ENCODE assay signal across 8 cellular contexts in the genomic region with DNA sequence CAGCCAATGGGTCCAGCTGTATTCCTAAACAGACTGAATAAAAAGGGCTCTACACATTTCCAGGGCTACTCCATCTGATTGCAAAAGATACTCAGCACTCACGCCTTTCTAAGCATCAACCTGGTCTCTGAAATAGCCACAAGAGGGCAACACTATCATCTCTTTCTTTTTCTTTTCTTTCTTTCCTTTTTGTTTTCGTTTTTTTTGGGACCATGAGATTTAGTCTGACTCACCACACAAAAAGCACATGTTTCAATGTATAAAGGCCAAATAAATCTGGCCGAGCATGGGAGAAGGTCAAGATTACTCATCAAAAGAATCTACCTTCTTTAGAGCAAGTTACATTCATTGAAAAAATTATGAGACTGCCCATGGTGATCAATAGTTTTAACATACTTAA.
A peak's percentile ranks its signal among the peaks of the same experiment; 100 is the strongest.
DNase-seq lines count a peak whose midpoint lies in the region; ATAC-seq, FAIRE-seq and TF ChIP-seq lines count a peak whose summit lies in the region.

No MANE protein-coding gene starts in this region.

- H3K4me3 ChIP-seq in A549 (no peak overlapping the region), iPS DF 6.9 (ENCODE audit: low read length) (no peak overlapping the region)

- DNase-seq in A549 (ENCODE audit: low read depth in 1 of 2, low spot score in 1 of 2) (no peak), HTR-8/SVneo (ENCODE audit: insufficient read length, low spot score) (peak; percentile 20), iPS DF 6.9 (ENCODE audit: low read depth, low spot score) (peak; percentile 11), erythroblast (lab: John Stamatoyannopoulos, UW) (no peak), germinal center (ENCODE audit: low spot score) (no peak)
- no peak for DNase-seq in natural killer cell treated with Interleukin-12 subunit alpha and Interleukin-12 subunit beta and Interleukin-15 and Interleukin-18, amount 100 ng/mL, for 72 hours (ENCODE audit: low spot score)

- CTCF ChIA-PET in A549 (lab: Yijun Ruan, JAX) = no interaction called here

- no peaks in the 10 kb centered on the region for H3K27me3 Mint-ChIP-seq in natural killer cell treated with Interleukin-12 subunit alpha and Interleukin-12 subunit beta and Interleukin-15 and Interleukin-18, amount 100 ng/mL, for 72 hours

- H3K4me1 Mint-ChIP-seq in natural killer cell treated with Interleukin-12 subunit alpha and Interleukin-12 subunit beta and Interleukin-15 and Interleukin-18, amount 100 ng/mL, for 72 hours (ENCODE audit: low read depth in 2 of 2) = no peaks in the 10 kb centered on the region

- TF ChIP-seq EP300 in A549 (IDR thresholded peaks at IDR 0.05) = no peak

- no peak overlapping the region for H3K4me2 ChIP-seq in A549

- H3K9me3 Mint-ChIP-seq in natural killer cell treated with Interleukin-12 subunit alpha and Interleukin-12 subunit beta and Interleukin-15 and Interleukin-18, amount 100 ng/mL, for 72 hours = no peaks in the 10 kb centered on the region

- peak in 1 of 2 experiments; percentile 9; a peak in 1 of 5 replicates for TF ChIP-seq RAD21 in A549 (conservative IDR thresholded peaks at IDR 0.05 in 1 of 2, IDR thresholded peaks at IDR 0.05 in 1 of 2)

- TF ChIP-seq CTCF in A549 (IDR thresholded peaks at IDR 0.05) = no peak

- H3K27ac ChIP-seq in A549 = no peak overlapping the region
- no peak overlapping the region for H3K27ac ChIP-seq in iPS DF 6.9 (ENCODE audit: low read length)

- FAIRE-seq in A549 (lab: Jason Lieb, UNC) = no peak
- FAIRE-seq in HTR-8/SVneo (lab: Jason Lieb, UNC) = no peak

- no peak overlapping the region for H3K27ac Mint-ChIP-seq in natural killer cell treated with Interleukin-12 subunit alpha and Interleukin-12 subunit beta and Interleukin-15 and Interleukin-18, amount 100 ng/mL, for 72 hours

- H3K36me3 Mint-ChIP-seq in natural killer cell treated with Interleukin-12 subunit alpha and Interleukin-12 subunit beta and Interleukin-15 and Interleukin-18, amount 100 ng/mL, for 72 hours = no peaks in the 10 kb centered on the region

- POLR2A ChIA-PET in A549 (lab: Yijun Ruan, JAX) = no interaction called here

- no peaks in the 10 kb centered on the region for H3K27me3 ChIP-seq in iPS DF 6.9 (ENCODE audit: control insufficient read depth, insufficient read depth, low read length)

- TF ChIP-seq POLR2A in A549 (IDR thresholded peaks at IDR 0.05; ENCODE audit: low read length) (no peak), erythroblast (IDR thresholded peaks at IDR 0.05; ENCODE audit: low read length) (no peak)

- H3K4me1 ChIP-seq in A549 = no peaks in the 10 kb centered on the region
- H3K4me1 ChIP-seq in iPS DF 6.9 (ENCODE audit: control insufficient read depth, insufficient read depth, low read length) = no peaks in the 10 kb centered on the region

- H3K9me3 ChIP-seq in A549 (no peaks in the 10 kb centered on the region), iPS DF 6.9 (ENCODE audit: control insufficient read depth, insufficient read depth, low read length) (no peaks in the 10 kb centered on the region)

- 1% methylated on average over 3 of the region's 3 CpGs for WGBS in A549 (ENCODE audit: missing lambda C conversion rate)
- no CpG with 5 or more reads among the region's 3 CpGs for WGBS in iPS DF 6.9 (ENCODE audit: insufficient coverage, insufficient read length)

- ATAC-seq in A549 = no peak
- ATAC-seq in SK-N-SH treated with all-trans-retinoic acid at 6 μM for 48 hours = peak; percentile 81
- no peak for ATAC-seq in GM19467 (IDR thresholded peaks at IDR 0.05; ENCODE audit: unreplicated experiment)
- no peak for ATAC-seq in natural killer cell treated with Interleukin-12 subunit alpha and Interleukin-12 subunit beta and Interleukin-15 and Interleukin-18, amount 100 ng/mL, for 72 hours

- no peak overlapping the region for H3K4me3 Mint-ChIP-seq in natural killer cell treated with Interleukin-12 subunit alpha and Interleukin-12 subunit beta and Interleukin-15 and Interleukin-18, amount 100 ng/mL, for 72 hours

- H3K36me3 ChIP-seq in iPS DF 6.9 (ENCODE audit: control insufficient read depth, insufficient read depth, low read length) = no peaks in the 10 kb centered on the region

TF ChIP-seq in A549, 52 proteins besides CTCF, POLR2A, EP300 and RAD21 (continues in another document):
- TF ChIP-seq NPAS2 (CRISPR knock-in tag; IDR thresholded peaks at IDR 0.05; ENCODE audit: borderline replicate concordance) = no peak
- TF ChIP-seq SMC3 (IDR thresholded peaks at IDR 0.05) = 0 out of 3 replicates have a peak, but pooled peaks have one; percentile 8
- TF ChIP-seq, protein P1, sequence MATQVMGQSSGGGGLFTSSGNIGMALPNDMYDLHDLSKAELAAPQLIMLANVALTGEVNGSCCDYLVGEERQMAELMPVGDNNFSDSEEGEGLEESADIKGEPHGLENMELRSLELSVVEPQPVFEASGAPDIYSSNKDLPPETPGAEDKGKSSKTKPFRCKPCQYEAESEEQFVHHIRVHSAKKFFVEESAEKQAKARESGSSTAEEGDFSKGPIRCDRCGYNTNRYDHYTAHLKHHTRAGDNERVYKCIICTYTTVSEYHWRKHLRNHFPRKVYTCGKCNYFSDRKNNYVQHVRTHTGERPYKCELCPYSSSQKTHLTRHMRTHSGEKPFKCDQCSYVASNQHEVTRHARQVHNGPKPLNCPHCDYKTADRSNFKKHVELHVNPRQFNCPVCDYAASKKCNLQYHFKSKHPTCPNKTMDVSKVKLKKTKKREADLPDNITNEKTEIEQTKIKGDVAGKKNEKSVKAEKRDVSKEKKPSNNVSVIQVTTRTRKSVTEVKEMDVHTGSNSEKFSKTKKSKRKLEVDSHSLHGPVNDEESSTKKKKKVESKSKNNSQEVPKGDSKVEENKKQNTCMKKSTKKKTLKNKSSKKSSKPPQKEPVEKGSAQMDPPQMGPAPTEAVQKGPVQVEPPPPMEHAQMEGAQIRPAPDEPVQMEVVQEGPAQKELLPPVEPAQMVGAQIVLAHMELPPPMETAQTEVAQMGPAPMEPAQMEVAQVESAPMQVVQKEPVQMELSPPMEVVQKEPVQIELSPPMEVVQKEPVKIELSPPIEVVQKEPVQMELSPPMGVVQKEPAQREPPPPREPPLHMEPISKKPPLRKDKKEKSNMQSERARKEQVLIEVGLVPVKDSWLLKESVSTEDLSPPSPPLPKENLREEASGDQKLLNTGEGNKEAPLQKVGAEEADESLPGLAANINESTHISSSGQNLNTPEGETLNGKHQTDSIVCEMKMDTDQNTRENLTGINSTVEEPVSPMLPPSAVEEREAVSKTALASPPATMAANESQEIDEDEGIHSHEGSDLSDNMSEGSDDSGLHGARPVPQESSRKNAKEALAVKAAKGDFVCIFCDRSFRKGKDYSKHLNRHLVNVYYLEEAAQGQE (IDR thresholded peaks at IDR 0.05) = no peak
- no peak for TF ChIP-seq TFCP2L1 (CRISPR knock-in tag; IDR thresholded peaks at IDR 0.05)

TF ChIP-seq in SK-N-SH treated with all-trans-retinoic acid at 6 μM for 48 hours, 23 proteins besides CTCF, POLR2A, EP300 and RAD21:
- TF ChIP-seq, protein P2, sequence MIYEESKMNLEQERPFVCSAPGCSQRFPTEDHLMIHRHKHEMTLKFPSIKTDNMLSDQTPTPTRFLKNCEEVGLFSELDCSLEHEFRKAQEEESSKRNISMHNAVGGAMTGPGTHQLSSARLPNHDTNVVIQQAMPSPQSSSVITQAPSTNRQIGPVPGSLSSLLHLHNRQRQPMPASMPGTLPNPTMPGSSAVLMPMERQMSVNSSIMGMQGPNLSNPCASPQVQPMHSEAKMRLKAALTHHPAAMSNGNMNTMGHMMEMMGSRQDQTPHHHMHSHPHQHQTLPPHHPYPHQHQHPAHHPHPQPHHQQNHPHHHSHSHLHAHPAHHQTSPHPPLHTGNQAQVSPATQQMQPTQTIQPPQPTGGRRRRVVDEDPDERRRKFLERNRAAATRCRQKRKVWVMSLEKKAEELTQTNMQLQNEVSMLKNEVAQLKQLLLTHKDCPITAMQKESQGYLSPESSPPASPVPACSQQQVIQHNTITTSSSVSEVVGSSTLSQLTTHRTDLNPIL (CRISPR knock-in tag; IDR thresholded peaks at IDR 0.05; ENCODE audit: low read depth) = no peak
- TF ChIP-seq ZFP3 (CRISPR knock-in tag; IDR thresholded peaks at IDR 0.05) (no peak), TOX (CRISPR knock-in tag; IDR thresholded peaks at IDR 0.05; ENCODE audit: borderline replicate concordance) (no peak), ZNF8 (CRISPR knock-in tag; IDR thresholded peaks at IDR 0.05) (no peak), CSDC2 (CRISPR knock-in tag; IDR thresholded peaks at IDR 0.05) (no peak)

Comparison
In these comparisons a context has a peak if more than half of its experiments do, and no peak if none do; other contexts are left out.
1. DNase-seq: peak in HTR-8/SVneo (single experiment) and iPS DF 6.9 (single experiment); none in A549 (0 of 2), erythroblast (0 of 2), germinal center (single experiment) and natural killer cell treated with Interleukin-12 subunit alpha and Interleukin-12 subunit beta and Interleukin-15 and Interleukin-18, amount 100 ng/mL, for 72 hours (single experiment).